Comparison of ENCODE assay signal across 9 cellular contexts in the genomic region with DNA sequence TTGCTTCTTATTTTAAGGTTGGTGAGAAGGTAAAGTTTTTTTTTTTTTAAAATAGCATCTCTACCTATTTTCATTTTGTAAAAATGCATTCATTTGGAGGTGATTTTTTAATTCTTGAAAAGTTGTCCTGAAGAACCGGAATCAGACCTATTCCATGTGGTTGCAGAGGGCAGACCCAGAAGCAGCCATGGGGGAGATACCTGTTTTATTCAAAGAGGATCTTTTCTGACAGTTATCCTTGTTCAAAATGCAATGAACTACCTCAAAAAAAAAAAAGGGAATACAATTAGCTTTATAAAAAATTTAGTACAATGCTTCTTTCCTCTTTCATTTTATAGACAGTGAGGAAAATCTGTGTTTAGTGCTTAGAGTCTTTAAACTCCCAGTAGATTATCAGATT. TPM values are rescaled to one million over a fixed set of nuclear protein-coding genes. Genes with fewer than 3 reads are reported as not detected.
DNase-seq lines count a peak whose midpoint lies in the region; ATAC-seq and TF ChIP-seq lines count a peak whose summit lies in the region.
"Had no signal": no experiment of that assay in that cellular context is flagged by ENCODE, and none has a peak within 500 bp of the region (broad histone marks: within the 10 kb centered on the region; RNA-seq: fewer than 3 reads in every experiment).

No MANE protein-coding gene starts in this region.

- TF ChIP-seq CTCF in GM12864 (IDR thresholded peaks at IDR 0.05; ENCODE audit: low read depth, low read length, missing control alignments) (no peak), spleen (IDR thresholded peaks at IDR 0.05 in 8 of 11, conservative IDR thresholded peaks at IDR 0.05 in 3 of 11) (no peak)

- peaks cover 6% of the 10 kb centered on the region for H3K36me3 Mint-ChIP-seq in activated CD8-positive, alpha-beta T cell treated with anti-CD3 and anti-CD28 coated beads, Interleukin-2, amount 10 ng/mL, durations not matched to agents 7 days and 5 days (ENCODE audit: low read depth)
- H3K36me3 Mint-ChIP-seq: activated naive CD8-positive, alpha-beta T cell had no signal

- no peaks in the 10 kb centered on the region for H3K9me3 Mint-ChIP-seq in activated CD8-positive, alpha-beta T cell treated with anti-CD3 and anti-CD28 coated beads, Interleukin-2, amount 10 ng/mL, durations not matched to agents 7 days and 5 days (ENCODE audit: insufficient read depth)

- H3K27ac Mint-ChIP-seq in activated CD8-positive, alpha-beta T cell treated with anti-CD3 and anti-CD28 coated beads, Interleukin-2, amount 10 ng/mL, durations not matched to agents 7 days and 5 days, result no peak overlapping the region

- H3K4me1 ChIP-seq in iPS-18a (ENCODE audit: control insufficient read depth, low read depth, low read length) (peaks cover 11% of the 10 kb centered on the region), spleen (peaks cover 15 to 50% (median 38%) of the 10 kb centered on the region in 6 donors)

- WGBS in spleen, 5 donors, result 81 to 92% (median 87%) methylated on average over 1 of the region's 1 CpG

- no peak for DNase-seq in GM12864 (ENCODE audit: low read depth)
- no peak for DNase-seq in SK-N-MC (ENCODE audit: low read depth, low spot score)
- DNase-seq in spleen, result no peak
- no peak for DNase-seq in NOMO-1 (lab: John Stamatoyannopoulos, UW; ENCODE audit: unreplicated experiment in 2 of 2)
- DNase-seq in HK-2 (ENCODE audit: unreplicated experiment), result no peak
- no peak for DNase-seq in activated CD8-positive, alpha-beta T cell treated with anti-CD3 and anti-CD28 coated beads, Interleukin-2, amount 10 ng/mL, durations not matched to agents 7 days and 5 days

- H3K27ac ChIP-seq in SK-N-MC (peak overlapping the region; percentile 98), iPS-18a (ENCODE audit: low read length) (peak overlapping the region; percentile 74), spleen (peak overlapping the region; percentile 95 to 99 (median 98))

- CTCF ChIA-PET in activated CD8-positive, alpha-beta T cell treated with anti-CD3 and anti-CD28 coated beads, Interleukin-2, amount 10 ng/mL, durations not matched to agents 7 days and 5 days (lab: Charles Lee), result interaction anchor here (0.7 to 10.2 kb wide), 25 partner anchors 9 to 399 kb away, joined by 3 to 227 read pairs (median 10); a partner anchor contains a TSS

- H3K4me3 ChIP-seq in GM12864 (ENCODE audit: low read depth, low read length) (peak overlapping the region; percentile 70; the same call in 1 of the 2 replicates), SK-N-MC (peak overlapping the region; percentile 97), iPS-18a (ENCODE audit: low read length) (peak overlapping the region; percentile 85), spleen (peak overlapping the region in 2 of 8 donors; percentile 54 to 75)

- no peaks in the 10 kb centered on the region for H3K27me3 ChIP-seq in iPS-18a (ENCODE audit: control insufficient read depth, insufficient read depth, low read length)
- no peaks in the 10 kb centered on the region for H3K27me3 ChIP-seq in spleen (replicated peaks in 1 of 7)

- H3K4me3 Mint-ChIP-seq in activated CD8-positive, alpha-beta T cell treated with anti-CD3 and anti-CD28 coated beads, Interleukin-2, amount 10 ng/mL, durations not matched to agents 7 days and 5 days, result no peak overlapping the region
- H3K4me3 Mint-ChIP-seq: activated naive CD8-positive, alpha-beta T cell had no signal

- peak overlapping the region; percentile 95 for H3K9ac ChIP-seq in SK-N-MC (ENCODE audit: insufficient read length)
- H3K9ac ChIP-seq in iPS-18a (ENCODE audit: low read length), result peak overlapping the region; percentile 78

- no peaks in the 10 kb centered on the region for H3K27me3 Mint-ChIP-seq in activated CD8-positive, alpha-beta T cell treated with anti-CD3 and anti-CD28 coated beads, Interleukin-2, amount 10 ng/mL, durations not matched to agents 7 days and 5 days (ENCODE audit: low read depth)
- H3K27me3 Mint-ChIP-seq: activated naive CD8-positive, alpha-beta T cell had no signal

- peaks cover 26% of the 10 kb centered on the region for H3K4me1 Mint-ChIP-seq in activated CD8-positive, alpha-beta T cell treated with anti-CD3 and anti-CD28 coated beads, Interleukin-2, amount 10 ng/mL, durations not matched to agents 7 days and 5 days (ENCODE audit: low read depth)

- H3K36me3 ChIP-seq in SK-N-MC (ENCODE audit: insufficient read depth, low read length) (no peaks in the 10 kb centered on the region), iPS-18a (ENCODE audit: control insufficient read depth, low read depth, low read length) (no peaks in the 10 kb centered on the region), spleen (no peaks in the 10 kb centered on the region)

- POLR2A ChIA-PET in activated CD8-positive, alpha-beta T cell treated with anti-CD3 and anti-CD28 coated beads, Interleukin-2, amount 10 ng/mL, durations not matched to agents 7 days and 5 days (lab: Charles Lee), result interaction anchor here (0.6 to 7.3 kb wide), 19 partner anchors 9 to 255 kb away, joined by 3 to 168 read pairs (median 20); a partner anchor contains a TSS

- no peak for TF ChIP-seq POLR2A in spleen (IDR thresholded peaks at IDR 0.05)

- intact Hi-C loops in spleen (cut with DNase I; ENCODE audit: low total_unique reads), result loop anchor here (5.0 kb wide), 1 partner anchor 246 kb away; no protein-coding TSS in a partner anchor

- no peak for ATAC-seq in HG03520 (IDR thresholded peaks at IDR 0.05; ENCODE audit: unreplicated experiment)
- no peak for ATAC-seq in activated CD8-positive, alpha-beta T cell treated with anti-CD3 and anti-CD28 coated beads, Interleukin-2, amount 10 ng/mL, durations not matched to agents 7 days and 5 days

- H3K9me3 ChIP-seq in SK-N-MC (ENCODE audit: low read depth, low read length) (no peaks in the 10 kb centered on the region), iPS-18a (ENCODE audit: control insufficient read depth, low read depth, low read length) (no peaks in the 10 kb centered on the region), spleen (no peaks in the 10 kb centered on the region)

RNA-seq across cellular contexts. Expression of a gene that starts 8.4 kb away (rescaled TPM):
- 100 to 1,000 TPM in 2 of 7 donors, 10 to 100 TPM in 5; 77.3 to 187 (median 84.7) TPM for total RNA-seq in spleen
- polyA plus RNA-seq in spleen, result 10 to 100 TPM; 24.3 to 35.0 (median 29.3) TPM
- 10 to 100 TPM; 75.6 to 78.9 TPM for total RNA-seq in activated CD8-positive, alpha-beta T cell treated with anti-CD3 and anti-CD28 coated beads, Interleukin-2, amount 10 ng/mL, durations not matched to agents 7 days and 5 days

RNA-seq across cellular contexts. Expression of a gene that starts 31.9 kb away (rescaled TPM):
- total RNA-seq in spleen, result 10 to 100 TPM; 74.3 to 89.1 (median 83.6) TPM
- polyA plus RNA-seq in spleen, result 10 to 100 TPM; 39.0 to 63.9 (median 43.9) TPM
- 100 to 1,000 TPM; 183 to 193 TPM for total RNA-seq in activated CD8-positive, alpha-beta T cell treated with anti-CD3 and anti-CD28 coated beads, Interleukin-2, amount 10 ng/mL, durations not matched to agents 7 days and 5 days
